ENCODE assay signal across 13 cellular contexts in genomic region chr11:4370166-4370565, GRCh38. TPM values are rescaled to one million over a fixed set of nuclear protein-coding genes. Genes with fewer than 3 reads are reported as not detected.
"Had no signal": no experiment of that assay in that cellular context is flagged by ENCODE, and none has a peak within 500 bp of the region (broad histone marks: within the 10 kb centered on the region; RNA-seq: fewer than 3 reads in every experiment).

No MANE protein-coding gene starts in this region.

- H3K27ac Mint-ChIP-seq: HFFc6, IgD-negative memory B cell had no signal

- H3K4me3 ChIP-seq: GM23248, HAP-1 had no signal

- DNase-seq: GM23248, GOT3, H7, HFFc6, KBM-7 had no signal

- H3K9me3 Mint-ChIP-seq: HFFc6, IgD-negative memory B cell had no signal

- H3K4me1 ChIP-seq: HAP-1 had no signal

- H3K36me3 ChIP-seq: HAP-1 had no signal

- H3K9me3 ChIP-seq: HAP-1 had no signal

- H3K4me1 Mint-ChIP-seq: IgD-negative memory B cell had no signal

- H3K4me3 Mint-ChIP-seq: HFFc6, IgD-negative memory B cell had no signal

- ATAC-seq: HCT116, HepG2 had no signal

- H3K4me2 ChIP-seq: KMS-11 had no signal

- H3K9ac ChIP-seq: GM23248, KMS-11 had no signal

- H3K27ac ChIP-seq: GM23248, HL-60, KMS-11 had no signal

RNA-seq across cellular contexts. Expression of gene OR52B4, which starts 2.0 kb away (rescaled TPM):
- total RNA-seq: GM23248, H4, H7, HepG2, HFFc6, HT1080 had no signal
